1 cellular context compared by ENCODE assay signal in the genomic region with DNA sequence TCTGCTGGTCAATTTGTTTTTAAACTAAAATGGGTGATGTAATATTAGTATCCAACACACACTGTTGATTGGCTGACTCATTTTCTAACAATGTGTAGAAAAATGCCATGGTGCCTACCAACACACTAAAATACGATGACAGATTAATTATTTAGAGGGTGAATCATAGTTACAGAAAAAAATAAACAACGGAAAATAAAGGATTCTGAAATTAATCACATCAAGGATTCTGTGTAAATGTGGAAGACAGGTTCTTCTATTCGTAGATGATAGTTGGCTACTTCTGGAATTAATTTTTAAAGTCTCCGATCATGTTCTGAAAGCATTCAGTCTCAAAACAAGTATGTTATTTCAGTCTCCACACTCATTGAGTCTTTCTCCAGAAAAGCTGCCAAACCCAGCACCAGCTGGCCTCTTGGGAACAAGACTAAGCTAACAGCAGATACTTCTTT.
TF ChIP-seq lines count a peak whose summit lies in the region.

No MANE protein-coding gene starts in this region.

TF ChIP-seq in HCT116, 20 proteins besides CTCF, POLR2A, EP300 and RAD21 (continued from another document):
- TF ChIP-seq SP1 (IDR thresholded peaks at IDR 0.05; ENCODE audit: low read depth): peak; percentile 33; the same call in 1 of the 2 replicates
- peak; percentile 79 for TF ChIP-seq FOSL1 (IDR thresholded peaks at IDR 0.05; ENCODE audit: low read depth)
- TF ChIP-seq JUND (IDR thresholded peaks at IDR 0.05): peak; percentile 80
- TF ChIP-seq EGR1 (IDR thresholded peaks at IDR 0.05; ENCODE audit: low read depth): no peak
- TF ChIP-seq ZFX (IDR thresholded peaks at IDR 0.05): no peak
- TF ChIP-seq ELF1 (IDR thresholded peaks at IDR 0.05; ENCODE audit: borderline replicate concordance, low read depth): no peak
- TF ChIP-seq SIN3A (IDR thresholded peaks at IDR 0.05; ENCODE audit: low read depth): no peak
- TF ChIP-seq EZH2phosphoT487 (IDR thresholded peaks at IDR 0.05; ENCODE audit: borderline replicate concordance): no peak
- TF ChIP-seq POLR2AphosphoS5 (IDR thresholded peaks at IDR 0.05; ENCODE audit: low read depth, low read length): no peak
- TF ChIP-seq REST (IDR thresholded peaks at IDR 0.05; ENCODE audit: low read depth): no peak
- TF ChIP-seq ZNF274 (IDR thresholded peaks at IDR 0.05; ENCODE audit: low read depth, low read length): no peak
- TF ChIP-seq MAX (IDR thresholded peaks at IDR 0.05): no peak
TF ChIP-seq in HCT116: peak in this region for 5.
